In genomic region chr10:30645340-30645827, GRCh38 we compare ENCODE assay signal across 9 cellular contexts. TPM values are rescaled to one million over a fixed set of nuclear protein-coding genes. Genes with fewer than 3 reads are reported as not detected.
DNase-seq lines count a peak whose midpoint lies in the region; ATAC-seq, FAIRE-seq and TF ChIP-seq lines count a peak whose summit lies in the region.
"Had no signal": no experiment of that assay in that cellular context is flagged by ENCODE, and none has a peak within 500 bp of the region (broad histone marks: within the 10 kb centered on the region; RNA-seq: fewer than 3 reads in every experiment).

No MANE protein-coding gene starts in this region.

- peaks cover 34 to 62% of the 10 kb centered on the region in 2 experiments for H3K27me3 ChIP-seq in K562 (ENCODE audit: control insufficient read depth in 2 of 2, insufficient read depth in 2 of 2, low read length in 2 of 2)

- no peaks in the 10 kb centered on the region; a peak in 1 of 5 replicates for H3K4me1 ChIP-seq in K562 (replicated peaks in 1 of 2; ENCODE audit: control insufficient read depth in 2 of 2, insufficient read depth in 2 of 2, low read length in 2 of 2)

- H3K36me3 ChIP-seq in K562 (ENCODE audit: control insufficient read depth, insufficient read depth, low read length), result no peaks in the 10 kb centered on the region

- POLR2A ChIA-PET in K562 (lab: Yijun Ruan, JAX) (no interaction called here), RWPE1 (lab: Yijun Ruan, JAX; ENCODE audit: low non-redundant PET) (no interaction called here)

- H3K4me2 ChIP-seq in K562 (ENCODE audit: insufficient read depth, low read length), result no peak overlapping the region

- DNase-seq in AG10803 (ENCODE audit: low read depth) (peak; percentile 32), H4 (ENCODE audit: low spot score) (peak; percentile 6), K562 (ENCODE audit: extremely low read depth in 1 of 4, low spot score in 3 of 4) (no peak), left lobe of liver (ENCODE audit: low spot score) (no peak), middle frontal gyrus (ENCODE audit: extremely low spot score, low spot score) (no peak), RWPE1 (ENCODE audit: low spot score) (no peak)

- intact Hi-C loops in K562 (cut with micrococcal nuclease), result no loop called here

- peak; percentile 69 for ATAC-seq in K562
- ATAC-seq in left lobe of liver, result peak; percentile 62
- ATAC-seq in HG03097 (IDR thresholded peaks at IDR 0.05; ENCODE audit: low FRiP score, unreplicated experiment), result no peak
- no peak for ATAC-seq in GM19328 (IDR thresholded peaks at IDR 0.05; ENCODE audit: unreplicated experiment)

- H4K20me1 ChIP-seq in K562 (replicated peaks; ENCODE audit: control insufficient read depth, insufficient read depth, low read length), result no peaks in the 10 kb centered on the region

- no TSS peak for BruUV-seq in K562 (replicated peaks; lab: Mats Ljungman, UMichigan)

- no peak for TF ChIP-seq RAD21 in K562 (CRISPR knock-in tag; conservative IDR thresholded peaks at IDR 0.05 in 1 of 2, IDR thresholded peaks at IDR 0.05 in 1 of 2)

- no peak for TF ChIP-seq POLR2A in K562 (conservative IDR thresholded peaks at IDR 0.05)

- no peaks in the 10 kb centered on the region for H3K79me2 ChIP-seq in K562 (ENCODE audit: control insufficient read depth, insufficient read depth, low read length)

- no peak overlapping the region for H2AFZ ChIP-seq in K562 (ENCODE audit: low read depth, low read length)

- TF ChIP-seq CTCF in AG10803 (conservative IDR thresholded peaks at IDR 0.05; ENCODE audit: low read length) (no peak), K562 (IDR thresholded peaks at IDR 0.05 in 2 of 3, conservative IDR thresholded peaks at IDR 0.05 in 1 of 3; ENCODE audit: insufficient read depth in 2 of 3, low read depth in 1 of 3, low read length in 3 of 3) (no peak), RWPE1 (conservative IDR thresholded peaks at IDR 0.05; ENCODE audit: low read depth) (no peak)

- FAIRE-seq in K562 (lab: Jason Lieb, UNC), result no peak

- CTCF ChIA-PET in K562 (lab: Yijun Ruan, JAX; ENCODE audit: low intra/inter-chr PET ratio), result no interaction called here
- CTCF ChIA-PET in RWPE1 (lab: Yijun Ruan, JAX), result no interaction called here

- H3K9me3 ChIP-seq in K562 (replicated peaks; ENCODE audit: control insufficient read depth, insufficient read depth, low read depth, low read length), result no peaks in the 10 kb centered on the region

- H3K9me1 ChIP-seq in K562 (ENCODE audit: control insufficient read depth, insufficient read depth, low read length), result no peaks in the 10 kb centered on the region

- TF ChIP-seq EP300 in K562 (IDR thresholded peaks at IDR 0.05; ENCODE audit: low read length), result no peak

- no peak overlapping the region; the same call in 1 of the 2 replicates for H3K4me3 ChIP-seq in AG10803 (ENCODE audit: low read length)
- no peak overlapping the region for H3K4me3 ChIP-seq in K562

- H3K27ac ChIP-seq in K562 (ENCODE audit: extremely low read depth, low read depth, low read length) (no peak overlapping the region), RWPE1 (no peak overlapping the region)

- no peak overlapping the region for H3K9ac ChIP-seq in K562 (ENCODE audit: insufficient read depth in 1 of 2, low read depth in 2 of 2, low read length in 2 of 2)

- under 1% methylated on average over 12 of the region's 15 CpGs for WGBS in K562 (ENCODE audit: insufficient coverage, low coverage, missing lambda C conversion rate)

- in situ Hi-C loops in K562 (cut with MboI), result no loop called here

TF ChIP-seq in K562, 482 proteins besides CTCF, POLR2A, EP300 and RAD21:
- TF ChIP-seq CREB3L1 (IDR thresholded peaks at IDR 0.05; ENCODE audit: borderline replicate concordance, low read depth), result no peak
- TF ChIP-seq NONO (IDR thresholded peaks at IDR 0.05; ENCODE audit: low read depth in 2 of 2, low read length in 1 of 2), result no peak
- TF ChIP-seq FOXJ2 (tag; IDR thresholded peaks at IDR 0.05), result no peak
- no peak for TF ChIP-seq YY1 (IDR thresholded peaks at IDR 0.05; ENCODE audit: borderline replicate concordance in 1 of 3, control insufficient read depth in 1 of 3, extremely low read depth in 1 of 3, insufficient read depth in 3 of 3, insufficient read length in 1 of 3, insufficient replicate concordance in 2 of 3, low read depth in 1 of 3, low read length in 2 of 3)
- TF ChIP-seq ZNF277 (CRISPR knock-in tag; IDR thresholded peaks at IDR 0.05; ENCODE audit: borderline replicate concordance), result no peak
- no peak for TF ChIP-seq ZBTB49 (CRISPR knock-in tag; IDR thresholded peaks at IDR 0.05; ENCODE audit: borderline replicate concordance)
- TF ChIP-seq COPS2 (conservative IDR thresholded peaks at IDR 0.05), result no peak

RNA-seq across cellular contexts. Expression of gene LYZL2, which starts 15.8 kb away (rescaled TPM):
- not detected in 2 replicates for total RNA-seq in H4 (2014; rRNA removed; shearing (Covaris generic))
- total RNA-seq in K562 (2011; cell fraction: chromatin; rRNA removed; ENCODE audit: low replicate concordance), result not detected in 2 replicates
- not detected in 2 replicates for total RNA-seq in K562 (2011; cell fraction: nucleolus; rRNA removed)
- not detected in 2 replicates for total RNA-seq in K562 (2011; cell fraction: nucleoplasm; rRNA removed)
- total RNA-seq in K562 (2014; rRNA removed) (not detected in 2 replicates), K562 (2014; rRNA removed; fragmentation: Illumina TruSeq; extraction: Trizol) (not detected in 2 replicates), K562 (2015; rRNA removed; fragmentation: Illumina TruSeq; extraction: Trizol) (not detected in 2 replicates), K562 (2021) (not detected in 2 replicates), left lobe of liver (not detected)
- polyA plus RNA-seq in K562 (2011; rRNA removed) (not detected in 2 replicates), K562 (2014; fragmentation: Illumina TruSeq; extraction: Trizol) (not detected in 2 replicates), K562 (2014; fragmentation: Nextera tagmentation; extraction: Ambion mirVana) (not detected), K562 (2014; rRNA removed) (not detected in 2 replicates)
- not detected in 2 replicates for polyA plus RNA-seq in K562 (2011; cell fraction: cytosol; rRNA removed)
- not detected in 2 replicates for polyA plus RNA-seq in K562 (2011; cell fraction: nucleus; rRNA removed)
- not detected in 2 replicates for polyA plus RNA-seq in K562 (2012)
- not detected in 2 replicates for polyA minus RNA-seq in K562 (2011; rRNA and poly(A)+ RNA removed)
- polyA minus RNA-seq in K562 (2011; cell fraction: cytosol; rRNA and poly(A)+ RNA removed), result not detected in 2 replicates
- not detected in 2 replicates for polyA minus RNA-seq in K562 (2011; cell fraction: nucleus; rRNA and poly(A)+ RNA removed)
- total RNA-seq: kidney epithelial cell had no signal

Comparison
In these comparisons a context has a peak if more than half of its experiments do, and no peak if none do; other contexts are left out.
1. DNase-seq: peak in AG10803 (single experiment) and H4 (single experiment); none in K562 (0 of 4), left lobe of liver (single experiment), middle frontal gyrus (single experiment) and RWPE1 (single experiment).
2. ATAC-seq: peak in K562 (single experiment) and left lobe of liver (single experiment); none in HG03097 (single experiment) and GM19328 (single experiment).